8 cellular contexts compared by ENCODE assay signal in the genomic region with DNA sequence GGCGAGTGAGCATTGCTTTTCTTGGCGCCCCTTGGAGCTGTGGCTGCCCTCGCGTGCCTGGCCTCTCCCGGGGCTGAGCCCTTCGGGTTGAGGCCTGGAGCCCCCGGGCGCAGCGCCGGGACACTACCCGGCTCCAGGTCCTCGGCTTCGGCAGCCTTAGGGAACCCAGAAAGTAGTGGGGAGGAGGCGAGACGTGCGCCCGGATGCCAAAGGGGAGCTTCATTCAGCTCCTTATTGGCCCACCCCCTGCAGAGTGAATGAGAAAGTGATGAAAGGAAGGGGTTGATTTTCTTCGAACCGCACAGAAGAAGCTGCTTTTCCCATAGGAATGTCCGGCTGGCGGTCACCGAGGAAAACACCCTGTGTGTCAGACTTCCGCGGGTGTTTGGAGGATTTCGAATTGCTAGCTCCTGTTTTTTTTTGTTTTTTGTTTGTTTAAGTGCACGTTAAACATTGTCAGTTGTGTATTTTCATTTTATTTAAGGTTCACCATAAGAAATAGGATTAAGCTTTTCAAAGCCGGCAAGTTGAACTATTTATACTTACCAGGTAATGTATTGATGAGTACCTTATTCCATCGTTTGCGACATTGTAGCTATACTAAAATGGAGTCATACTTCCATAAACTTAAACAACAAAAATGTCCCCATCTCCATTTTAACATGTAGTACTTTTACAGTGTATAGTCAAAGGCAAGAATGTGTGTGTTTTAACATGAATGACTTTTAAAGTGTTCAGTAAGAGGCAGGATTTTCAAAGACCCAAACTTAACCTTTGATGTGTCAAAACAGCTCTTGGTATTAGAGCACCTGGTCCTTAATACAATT. TPM values are rescaled to one million over a fixed set of nuclear protein-coding genes. Genes with fewer than 3 reads are reported as not detected.
A peak's percentile ranks its signal among the peaks of the same experiment; 100 is the strongest.
DNase-seq lines count a peak whose midpoint lies in the region; ATAC-seq, FAIRE-seq and TF ChIP-seq lines count a peak whose summit lies in the region.

No MANE protein-coding gene starts in this region.

- H3K36me3 ChIP-seq in A673 (ENCODE audit: insufficient read depth, low read length, poor library complexity, severe bottlenecking), result peaks cover 26% of the 10 kb centered on the region
- peaks cover 0 to 25% of the 10 kb centered on the region in 2 donors for H3K36me3 ChIP-seq in adrenal gland (replicated peaks in 1 of 2)

- TF ChIP-seq POLR2A in GM12891 (IDR thresholded peaks at IDR 0.05; ENCODE audit: low read depth, low read length), result no peak
- no peak for TF ChIP-seq POLR2A in adrenal gland (IDR thresholded peaks at IDR 0.05)

- POLR2A ChIA-PET in A673 (lab: Charles Lee; ENCODE audit: low non-redundant PET), result interaction anchor here (0.7 to 1.7 kb wide), 6 partner anchors 11 to 811 kb away, joined by 3 to 8 read pairs (median 6); a partner anchor contains a TSS

- peak; percentile 20 for ATAC-seq in HG02852 (IDR thresholded peaks at IDR 0.05; ENCODE audit: unreplicated experiment)
- peak; percentile 47 to 49 for ATAC-seq in right cardiac atrium

- no peak for TF ChIP-seq CTCF in A673 (conservative IDR thresholded peaks at IDR 0.05; ENCODE audit: low read depth, low read length)
- peak in 2 of 6 experiments; percentile 17 for TF ChIP-seq CTCF in adrenal gland (IDR thresholded peaks at IDR 0.05)
- TF ChIP-seq CTCF in retinal pigment epithelial cell (conservative IDR thresholded peaks at IDR 0.05; ENCODE audit: low read depth, low read length), result no peak

- H3K9me3 ChIP-seq in A673 (ENCODE audit: low read depth, low read length, poor library complexity, severe bottlenecking) (no peaks in the 10 kb centered on the region), adrenal gland (replicated peaks in 1 of 3) (no peaks in the 10 kb centered on the region), right cardiac atrium (ENCODE audit: control insufficient read depth, low read length) (no peaks in the 10 kb centered on the region)

- H3K27me3 ChIP-seq in A673 (replicated peaks; ENCODE audit: insufficient read depth, low read depth, low read length, poor library complexity), result no peaks in the 10 kb centered on the region
- no peaks in the 10 kb centered on the region for H3K27me3 ChIP-seq in adrenal gland
- no peaks in the 10 kb centered on the region for H3K27me3 ChIP-seq in right cardiac atrium (ENCODE audit: control insufficient read depth, insufficient read depth)

- WGBS in adrenal gland, 4 donors, result 2 to 3% (median 2%) methylated on average over 16 to 29 of the region's 29 CpGs
- 2% methylated on average over 29 of the region's 29 CpGs for WGBS in right cardiac atrium

- DNase-seq in A673 (ENCODE audit: low spot score) (peak; percentile 69), GM12891 (ENCODE audit: insufficient read length, low spot score) (no peak), NCI-H460 (ENCODE audit: extremely low read depth, low read depth) (peak; percentile 28), adrenal gland (peak in 1 of 7 donors; percentile 49), right cardiac atrium (peak in 1 of 3 donors; percentile 80), retinal pigment epithelial cell (ENCODE audit: low read depth) (no peak), T1000 (lab: John Stamatoyannopoulos, UW) (no peak)

- CTCF ChIA-PET in A673 (lab: Charles Lee), result interaction anchor here (0.5 to 1.0 kb wide), 3 partner anchors 47 to 124 kb away, joined by 3 read pairs; no protein-coding TSS in a partner anchor

- intact Hi-C loops in A673 (cut with micrococcal nuclease; ENCODE audit: unreplicated experiment), result loop anchor here (5.0 kb wide), 2 partner anchors 48 to 123 kb away; a partner anchor contains a TSS
- intact Hi-C loops in adrenal gland (cut with DNase I), result loop anchor here (5.0 to 10.0 kb wide), 2 partner anchors 48 to 125 kb away; a partner anchor contains a TSS
- intact Hi-C loops in right cardiac atrium (cut with DNase I), result loop anchor here in 3 of 4 donors (5.0 to 10.0 kb wide), 4 partner anchors 48 to 125 kb away; a partner anchor contains a TSS

- H3K27ac ChIP-seq in A673 (ENCODE audit: low read depth, low read length, poor library complexity, severe bottlenecking), result peak overlapping the region; percentile 98
- H3K27ac ChIP-seq in adrenal gland, result peak overlapping the region; percentile 88 to 99 (median 97)
- peak overlapping the region; percentile 95 for H3K27ac ChIP-seq in right cardiac atrium (ENCODE audit: low read length)

- H3K4me3 ChIP-seq in A673 (ENCODE audit: low read depth, low read length, poor library complexity, severe bottlenecking), result peak overlapping the region; percentile 94
- H3K4me3 ChIP-seq in adrenal gland, result peak overlapping the region; percentile 26 to 87 (median 62)
- peak overlapping the region; percentile 66 for H3K4me3 ChIP-seq in right cardiac atrium (ENCODE audit: low read length)
- peak overlapping the region; percentile 80 for H3K4me3 ChIP-seq in retinal pigment epithelial cell (ENCODE audit: low read length)

- BruUV-seq in A673 (replicated peaks; lab: Mats Ljungman, UMichigan), result TSS peak; percentile 76

- FAIRE-seq in GM12891 (lab: Jason Lieb, UNC), result peak; percentile 20

- peaks cover 18% of the 10 kb centered on the region for H3K4me1 ChIP-seq in A673 (ENCODE audit: insufficient read depth, low read length, poor library complexity, severe bottlenecking)
- H3K4me1 ChIP-seq in adrenal gland (replicated peaks in 1 of 2), result peaks cover 8 to 32% of the 10 kb centered on the region in 2 donors
- H3K4me1 ChIP-seq in right cardiac atrium (ENCODE audit: control insufficient read depth, insufficient read depth, low read length), result no peaks in the 10 kb centered on the region

TF ChIP-seq in GM12891, 5 proteins besides CTCF, POLR2A, EP300 and RAD21:
- TF ChIP-seq SPI1 (IDR thresholded peaks at IDR 0.05; ENCODE audit: low read depth, low read length) (no peak), TAF1 (IDR thresholded peaks at IDR 0.05; ENCODE audit: low read depth, low read length) (no peak), POU2F2 (IDR thresholded peaks at IDR 0.05; ENCODE audit: low read depth, low read length) (no peak)

RNA-seq across cellular contexts. Expression of a gene that starts 0.9 kb away (rescaled TPM):
- total RNA-seq in A673 (2021) (1,137 and 1,198 TPM in 2 replicates), adrenal gland (1,000 to 10,000 TPM in 1 of 8 donors, 100 to 1,000 TPM in 7; 392 to 1,049 (median 667) TPM), right cardiac atrium (100 to 1,000 TPM; 657 to 718 (median 693) TPM)
- polyA plus RNA-seq in GM12891 (2012; ENCODE audit: low read depth, missing spikeins), result 304 TPM
- total RNA-seq in NCI-H460 (2014; rRNA removed; shearing (Covaris generic)), result 571 and 644 TPM in 2 replicates
- polyA plus RNA-seq in NCI-H460 (2014; cell fraction: nucleus; rRNA removed), result 251 and 297 TPM in 2 replicates
- polyA plus RNA-seq in adrenal gland (1,000 to 10,000 TPM in 1 of 3 donors, 100 to 1,000 TPM in 2; 114 to 1,085 (median 156) TPM), right cardiac atrium (266 TPM)

RNA-seq across cellular contexts. Expression of a gene that starts 48.3 kb away (rescaled TPM):
- total RNA-seq in A673 (2021) (40.2 and 43.5 TPM in 2 replicates), adrenal gland (10 to 100 TPM; 12.3 to 36.5 (median 24.4) TPM), right cardiac atrium (10 to 100 TPM; 40.6 to 46.7 (median 44.2) TPM)
- 21.0 TPM for polyA plus RNA-seq in GM12891 (2012; ENCODE audit: low read depth, missing spikeins)
- total RNA-seq in NCI-H460 (2014; rRNA removed; shearing (Covaris generic)), result 24.2 and 27.5 TPM in 2 replicates
- 24.2 and 30.1 TPM in 2 replicates for polyA plus RNA-seq in NCI-H460 (2014; cell fraction: nucleus; rRNA removed)
- polyA plus RNA-seq in adrenal gland (10 to 100 TPM; 35.8 to 53.3 (median 36.8) TPM), right cardiac atrium (23.8 TPM)

RNA-seq across cellular contexts. Expression of a gene that starts 58.5 kb away (rescaled TPM):
- total RNA-seq in A673 (2021) (45.9 and 49.3 TPM in 2 replicates), adrenal gland (10 to 100 TPM; 25.3 to 49.5 (median 32.4) TPM), right cardiac atrium (10 to 100 TPM; 26.0 to 29.8 (median 28.1) TPM)
- 23.8 TPM for polyA plus RNA-seq in GM12891 (2012; ENCODE audit: low read depth, missing spikeins)
- 12.2 TPM in 2 replicates for total RNA-seq in NCI-H460 (2014; rRNA removed; shearing (Covaris generic))
- 4.5 and 10.0 TPM in 2 replicates for polyA plus RNA-seq in NCI-H460 (2014; cell fraction: nucleus; rRNA removed)
- polyA plus RNA-seq in adrenal gland (10 to 100 TPM; 13.8 to 58.4 (median 21.6) TPM), right cardiac atrium (14.1 TPM)

Comparison
In these comparisons a context has a peak if more than half of its experiments do, and no peak if none do; other contexts are left out.
1. DNase-seq: peak in A673 (single experiment) and NCI-H460 (single experiment); none in GM12891 (single experiment), retinal pigment epithelial cell (single experiment) and T1000 (single experiment).
2. Peak in every context shown above with its lines, with median percentiles within 50 percentile points of each other: H3K27ac ChIP-seq and H3K4me3 ChIP-seq.